In genomic region chr7:76069238-76069638, GRCh38 we compare ENCODE assay signal across 8 cellular contexts. TPM values are rescaled to one million over a fixed set of nuclear protein-coding genes. Genes with fewer than 3 reads are reported as not detected.
DNase-seq lines count a peak whose midpoint lies in the region; ATAC-seq and TF ChIP-seq lines count a peak whose summit lies in the region.

No MANE protein-coding gene starts in this region.

- H3K27me3 ChIP-seq in right cardiac atrium (ENCODE audit: control insufficient read depth, insufficient read depth) (no peaks in the 10 kb centered on the region), stomach (no peaks in the 10 kb centered on the region)

- intact Hi-C loops in right cardiac atrium (cut with DNase I) (no loop called here), stomach (cut with DNase I; ENCODE audit: low total_unique reads) (no loop called here)

- ATAC-seq in right cardiac atrium: peak; percentile 78 to 84
- ATAC-seq in HG03565 (IDR thresholded peaks at IDR 0.05; ENCODE audit: unreplicated experiment): no peak
- ATAC-seq in GM21737 (IDR thresholded peaks at IDR 0.05; ENCODE audit: unreplicated experiment): no peak

- H3K4me1 ChIP-seq in right cardiac atrium (ENCODE audit: control insufficient read depth, insufficient read depth, low read length): no peaks in the 10 kb centered on the region
- H3K4me1 ChIP-seq in stomach: peaks cover 0 to 23% (median 6%) of the 10 kb centered on the region in 4 donors

- H3K36me3 ChIP-seq in stomach: peaks cover 31 to 37% (median 36%) of the 10 kb centered on the region in 4 donors

- 22% methylated on average over 8 of the region's 8 CpGs for WGBS in right cardiac atrium
- 25 to 33% (median 27%) methylated on average over 8 of the region's 8 CpGs for WGBS in stomach, 5 donors

- TF ChIP-seq POLR2A in stomach (IDR thresholded peaks at IDR 0.05): no peak

- DNase-seq in Ammon's horn (ENCODE audit: low spot score) (peak; percentile 77), Kasumi-1 (lab: John Stamatoyannopoulos, UW) (peak; percentile 80 to 87), right cardiac atrium (peak; percentile 61 to 87 (median 83)), stomach (peak; percentile 39)
- no peak for DNase-seq in activated CD4-positive, alpha-beta T cell treated with anti-CD3 and anti-CD28 coated beads, Interleukin-2, amount 50 U/mL, for 48 hours

- H3K4me3 ChIP-seq in right cardiac atrium (ENCODE audit: low read length) (no peak overlapping the region), stomach (no peak overlapping the region)

- no peaks in the 10 kb centered on the region for H3K9me3 ChIP-seq in right cardiac atrium (ENCODE audit: control insufficient read depth, low read length)
- peaks cover 0 to under 1% (median 0%) of the 10 kb centered on the region in 4 donors for H3K9me3 ChIP-seq in stomach

- TF ChIP-seq CTCF in VCaP (conservative IDR thresholded peaks at IDR 0.05): peak; percentile 73
- peak in 3 of 7 experiments; percentile 13 to 16 (median 13) for TF ChIP-seq CTCF in stomach (IDR thresholded peaks at IDR 0.05)

- peak; percentile 55 for TF ChIP-seq EP300 in stomach (IDR thresholded peaks at IDR 0.05)

- peak overlapping the region; percentile 85 for H3K27ac ChIP-seq in VCaP
- H3K27ac ChIP-seq in right cardiac atrium (ENCODE audit: low read length): peak overlapping the region; percentile 54
- H3K27ac ChIP-seq in stomach: peak overlapping the region in 1 of 5 donors; percentile 85

RNA-seq across cellular contexts. Expression of gene MDH2, which starts 21.3 kb away (rescaled TPM):
- total RNA-seq in right cardiac atrium (100 to 1,000 TPM; 336 to 499 (median 479) TPM), stomach (100 to 1,000 TPM in 2 of 5 donors, 10 to 100 TPM in 3; 41.1 to 227 (median 71.9) TPM)
- polyA plus RNA-seq in right cardiac atrium (310 TPM), stomach (100 to 1,000 TPM in 1 of 3 donors, 10 to 100 TPM in 2; 81.5 to 107 (median 89.2) TPM)

RNA-seq across cellular contexts. Expression of gene STYXL1, which starts 21.4 kb away (rescaled TPM):
- total RNA-seq in right cardiac atrium (10 to 100 TPM; 10.2 to 28.5 (median 21.1) TPM), stomach (10 to 100 TPM; 12.3 to 58.1 (median 17.8) TPM)
- polyA plus RNA-seq in right cardiac atrium (43.7 TPM), stomach (10 to 100 TPM; 37.0 to 57.4 (median 45.4) TPM)

Comparison
In these comparisons a context has a peak if more than half of its experiments do, and no peak if none do; other contexts are left out.
1. DNase-seq: peak in Ammon's horn (single experiment), Kasumi-1 (2 of 2), right cardiac atrium (3 of 3) and stomach (single experiment); none in activated CD4-positive, alpha-beta T cell treated with anti-CD3 and anti-CD28 coated beads, Interleukin-2, amount 50 U/mL, for 48 hours (0 of 2).
2. ATAC-seq: peak in right cardiac atrium (2 of 2); none in HG03565 (single experiment) and GM21737 (single experiment).